Comparison of ENCODE assay signal across 11 cellular contexts in the genomic region with DNA sequence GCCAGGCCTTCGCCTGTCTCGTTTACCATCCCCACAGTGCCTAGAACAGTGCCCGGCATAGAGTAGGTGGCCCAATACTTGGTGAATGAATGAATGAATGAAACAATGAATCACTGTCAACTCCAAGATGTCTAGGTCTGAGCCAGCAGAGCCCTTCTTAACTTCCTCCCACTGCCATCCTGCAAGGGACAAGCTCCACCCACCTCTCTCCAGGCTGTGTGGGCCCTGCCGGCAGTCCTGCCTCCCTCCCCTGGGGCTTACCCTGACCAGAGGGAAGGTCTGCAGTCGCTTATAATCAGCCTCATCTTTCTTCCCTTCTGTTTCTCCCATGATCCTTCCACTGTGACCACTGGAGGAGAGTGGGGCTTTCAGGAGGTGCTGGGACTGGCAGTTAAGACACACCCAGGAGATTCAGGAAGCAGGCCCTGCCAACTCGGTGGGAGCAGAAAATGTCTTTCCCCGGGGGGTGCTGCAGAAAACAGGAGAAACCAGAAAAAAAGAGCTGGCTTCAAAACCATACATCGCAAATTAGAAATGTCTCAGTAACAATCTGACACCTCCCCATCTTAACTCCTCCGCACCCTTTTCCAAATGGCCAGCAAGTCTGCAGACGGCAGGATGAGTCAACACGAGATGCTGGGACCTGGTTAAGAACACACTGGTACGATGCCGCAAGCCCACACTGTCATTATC. TPM values are rescaled to one million over a fixed set of nuclear protein-coding genes. Genes with fewer than 3 reads are reported as not detected.
A peak's percentile ranks its signal among the peaks of the same experiment; 100 is the strongest.
DNase-seq lines count a peak whose midpoint lies in the region; ATAC-seq and TF ChIP-seq lines count a peak whose summit lies in the region.
"Had no signal": no experiment of that assay in that cellular context is flagged by ENCODE, and none has a peak within 500 bp of the region (broad histone marks: within the 10 kb centered on the region; RNA-seq: fewer than 3 reads in every experiment).

No MANE protein-coding gene starts in this region.

- no peak for DNase-seq in activated CD4-positive, alpha-beta T cell treated with anti-CD3 and anti-CD28 coated beads for 36 hours
- no peak for DNase-seq in activated CD4-positive, alpha-beta T cell treated with anti-CD3 and anti-CD28 coated beads, Interleukin-2, amount 50 U/mL, for 1 hour
- DNase-seq in RPMI7951 (ENCODE audit: low read depth), result peak; percentile 66
- no peak for DNase-seq in effector memory CD8-positive, alpha-beta T cell
- peak in 6 of 10 donors; percentile 58 to 89 (median 72) for DNase-seq in posterior cingulate gyrus
- no peak for DNase-seq in natural killer cell
- DNase-seq in cortex of kidney (lab: John Stamatoyannopoulos, UW), result no peak
- DNase-seq: Peyer's patch had no signal

- H3K27ac Mint-ChIP-seq in activated CD4-positive, alpha-beta T cell treated with anti-CD3 and anti-CD28 coated beads for 36 hours, result no peak overlapping the region
- peak overlapping the region; percentile 16 to 35 for H3K27ac Mint-ChIP-seq in effector memory CD8-positive, alpha-beta T cell
- peak overlapping the region in 1 of 2 donors; percentile 33 for H3K27ac Mint-ChIP-seq in natural killer cell

- H3K36me3 Mint-ChIP-seq in activated CD4-positive, alpha-beta T cell treated with anti-CD3 and anti-CD28 coated beads for 36 hours (ENCODE audit: low read depth), result no peaks in the 10 kb centered on the region
- peaks cover 3% of the 10 kb centered on the region for H3K36me3 Mint-ChIP-seq in effector memory CD8-positive, alpha-beta T cell (ENCODE audit: insufficient read depth)
- no peaks in the 10 kb centered on the region for H3K36me3 Mint-ChIP-seq in natural killer cell

- no peaks in the 10 kb centered on the region for H3K9me3 Mint-ChIP-seq in activated CD4-positive, alpha-beta T cell treated with anti-CD3 and anti-CD28 coated beads for 36 hours (ENCODE audit: low read depth)
- no peaks in the 10 kb centered on the region for H3K9me3 Mint-ChIP-seq in effector memory CD8-positive, alpha-beta T cell
- no peaks in the 10 kb centered on the region for H3K9me3 Mint-ChIP-seq in natural killer cell
- H3K9me3 Mint-ChIP-seq: neural crest cell had no signal

- no peak overlapping the region for H3K4me3 Mint-ChIP-seq in activated CD4-positive, alpha-beta T cell treated with anti-CD3 and anti-CD28 coated beads for 36 hours
- H3K4me3 Mint-ChIP-seq in effector memory CD8-positive, alpha-beta T cell, result no peak overlapping the region
- H3K4me3 Mint-ChIP-seq in natural killer cell, result no peak overlapping the region
- H3K4me3 Mint-ChIP-seq: neural crest cell had no signal

- POLR2A ChIA-PET in activated CD4-positive, alpha-beta T cell treated with anti-CD3 and anti-CD28 coated beads for 36 hours (lab: Charles Lee), result no interaction called here

- no peak for TF ChIP-seq CTCF in natural killer cell (IDR thresholded peaks at IDR 0.05)

- CTCF ChIA-PET in activated CD4-positive, alpha-beta T cell treated with anti-CD3 and anti-CD28 coated beads for 36 hours (lab: Charles Lee), result interaction anchor here (0.7 kb wide), 1 partner anchor 119 kb away, joined by 3 read pairs; no protein-coding TSS in a partner anchor

- H3K4me1 Mint-ChIP-seq in activated CD4-positive, alpha-beta T cell treated with anti-CD3 and anti-CD28 coated beads for 36 hours, result peaks cover 9% of the 10 kb centered on the region
- H3K4me1 Mint-ChIP-seq in effector memory CD8-positive, alpha-beta T cell (ENCODE audit: low read depth in 2 of 2), result peaks cover 5 to 7% of the 10 kb centered on the region in 2 donors
- H3K4me1 Mint-ChIP-seq in natural killer cell, result peaks cover 0 to 16% of the 10 kb centered on the region in 2 donors

- H3K27me3 Mint-ChIP-seq in activated CD4-positive, alpha-beta T cell treated with anti-CD3 and anti-CD28 coated beads for 36 hours, result no peaks in the 10 kb centered on the region
- H3K27me3 Mint-ChIP-seq in effector memory CD8-positive, alpha-beta T cell, result no peaks in the 10 kb centered on the region
- no peaks in the 10 kb centered on the region for H3K27me3 Mint-ChIP-seq in natural killer cell (ENCODE audit: low read depth in 2 of 2)

- intact Hi-C loops in activated CD4-positive, alpha-beta T cell treated with anti-CD3 and anti-CD28 coated beads for 36 hours (cut with DNase I, micrococcal nuclease), result no loop called here
- intact Hi-C loops in posterior cingulate gyrus (cut with DNase I) (no loop called here), natural killer cell (cut with micrococcal nuclease) (no loop called here)

- peak; percentile 65 for ATAC-seq in activated CD4-positive, alpha-beta T cell treated with anti-CD3 and anti-CD28 coated beads for 36 hours
- no peak for ATAC-seq in effector memory CD8-positive, alpha-beta T cell (replicated peaks)
- no peak for ATAC-seq in GM21515 (IDR thresholded peaks at IDR 0.05; ENCODE audit: unreplicated experiment)
- no peak for ATAC-seq in natural killer cell
- ATAC-seq: A549 had no signal

RNA-seq across cellular contexts. Expression of a gene that starts 11.4 kb away (rescaled TPM):
- total RNA-seq in activated CD4-positive, alpha-beta T cell treated with anti-CD3 and anti-CD28 coated beads for 36 hours, result 1 to 10 TPM; 7.4 to 8.0 TPM
- 8.3 and 9.5 TPM in 2 replicates for total RNA-seq in RPMI7951 (2014; rRNA removed; shearing (Covaris generic))
- 1 to 10 TPM; 5.4 to 9.8 (median 6.2) TPM for total RNA-seq in natural killer cell

RNA-seq across cellular contexts. Expression of a gene that starts 26.8 kb away (rescaled TPM):
- total RNA-seq in activated CD4-positive, alpha-beta T cell treated with anti-CD3 and anti-CD28 coated beads for 36 hours, result 100 to 1,000 TPM in 1 of 2 experiments, 10 to 100 TPM in 1; 87.2 to 102 TPM
- 47.8 and 69.2 TPM in 2 replicates for total RNA-seq in RPMI7951 (2014; rRNA removed; shearing (Covaris generic))
- total RNA-seq in natural killer cell, result 1,000 to 10,000 TPM in 1 of 3 donors, 100 to 1,000 TPM in 2; 882 to 1,056 (median 886) TPM

Comparison
In these comparisons a context has a peak if more than half of its experiments do, and no peak if none do; other contexts are left out.
1. DNase-seq: peak in RPMI7951 (single experiment) and posterior cingulate gyrus (6 of 10); none in activated CD4-positive, alpha-beta T cell treated with anti-CD3 and anti-CD28 coated beads for 36 hours (single experiment), activated CD4-positive, alpha-beta T cell treated with anti-CD3 and anti-CD28 coated beads, Interleukin-2, amount 50 U/mL, for 1 hour (single experiment), effector memory CD8-positive, alpha-beta T cell (0 of 3), natural killer cell (single experiment) and cortex of kidney (single experiment).
2. RNA of a gene that starts 26.8 kb away (total RNA-seq): 882 to 1,056 TPM in natural killer cell; 87.2 to 102 TPM in activated CD4-positive, alpha-beta T cell treated with anti-CD3 and anti-CD28 coated beads for 36 hours and 47.8 to 69.2 TPM in RPMI7951; every median in the first group is over 4 times any median in the second.